8 cellular contexts compared by ENCODE assay signal in the genomic region with DNA sequence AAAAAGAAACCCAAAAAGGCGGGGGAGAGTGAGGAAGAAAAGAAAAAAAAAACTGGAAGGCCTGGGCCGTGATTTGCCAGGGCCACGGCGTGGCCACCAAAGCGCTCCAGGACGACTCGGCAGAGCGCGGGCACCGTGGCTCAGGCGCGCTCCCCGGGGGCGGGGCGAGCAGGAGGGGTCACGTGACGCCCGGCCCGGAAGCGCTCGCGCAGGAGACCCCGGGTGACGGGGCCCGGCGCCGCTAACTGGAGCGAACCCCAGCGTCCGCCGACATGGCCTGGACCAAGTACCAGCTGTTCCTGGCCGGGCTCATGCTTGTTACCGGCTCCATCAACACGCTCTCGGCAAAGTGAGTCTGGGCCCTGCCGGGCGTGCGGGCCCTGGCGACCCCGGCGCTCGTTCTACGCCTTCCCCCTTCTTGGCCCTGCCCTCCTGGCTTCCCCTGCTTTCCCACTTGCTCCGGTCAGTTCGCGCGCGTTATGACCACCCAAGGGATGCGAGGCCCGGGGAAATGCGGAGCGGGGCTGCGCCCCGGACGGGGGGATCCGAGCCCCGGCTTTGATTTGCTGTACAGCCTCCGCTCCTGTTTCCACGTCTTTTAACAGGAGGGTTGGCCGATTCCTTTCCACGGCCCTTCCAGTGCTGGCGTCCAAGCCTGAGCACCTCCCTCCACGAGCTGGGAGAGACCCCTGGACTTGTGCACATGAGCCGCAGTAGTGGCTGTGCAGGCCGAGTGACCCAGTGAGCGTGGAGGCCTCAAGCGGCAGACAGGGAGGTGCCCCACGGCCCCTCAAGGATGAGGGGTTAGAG. TPM values are rescaled to one million over a fixed set of nuclear protein-coding genes. Genes with fewer than 3 reads are reported as not detected.
A peak's percentile ranks its signal among the peaks of the same experiment; 100 is the strongest.
DNase-seq lines count a peak whose midpoint lies in the region; ATAC-seq and TF ChIP-seq lines count a peak whose summit lies in the region.

A gene with protein sequence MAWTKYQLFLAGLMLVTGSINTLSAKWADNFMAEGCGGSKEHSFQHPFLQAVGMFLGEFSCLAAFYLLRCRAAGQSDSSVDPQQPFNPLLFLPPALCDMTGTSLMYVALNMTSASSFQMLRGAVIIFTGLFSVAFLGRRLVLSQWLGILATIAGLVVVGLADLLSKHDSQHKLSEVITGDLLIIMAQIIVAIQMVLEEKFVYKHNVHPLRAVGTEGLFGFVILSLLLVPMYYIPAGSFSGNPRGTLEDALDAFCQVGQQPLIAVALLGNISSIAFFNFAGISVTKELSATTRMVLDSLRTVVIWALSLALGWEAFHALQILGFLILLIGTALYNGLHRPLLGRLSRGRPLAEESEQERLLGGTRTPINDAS (plus strand): TSS at position 207 of the 810 bp plus-strand sequence. CDS start 66 bp downstream, at position 273.

- no peaks in the 10 kb centered on the region for H3K27me3 Mint-ChIP-seq in T-helper 17 cell

- TF ChIP-seq CTCF in GM06990 (IDR thresholded peaks at IDR 0.05; ENCODE audit: insufficient read depth, low read length, poor library complexity, severe bottlenecking) = peak; percentile 4
- no peak for TF ChIP-seq CTCF in NB4 (IDR thresholded peaks at IDR 0.05; ENCODE audit: low read depth, low read length)
- no peak for TF ChIP-seq CTCF in psoas muscle (IDR thresholded peaks at IDR 0.05)

- ATAC-seq in T-helper 17 cell (peak; percentile 96), left ventricle myocardium superior (peak; percentile 95), psoas muscle (peak; percentile 95 to 98 (median 96))

- no peaks in the 10 kb centered on the region for H3K36me3 Mint-ChIP-seq in T-helper 17 cell (ENCODE audit: low read depth)

- H3K9me3 ChIP-seq in T-helper 17 cell (ENCODE audit: control insufficient read depth, low read length, poor library complexity, severe bottlenecking) = no peaks in the 10 kb centered on the region
- H3K9me3 ChIP-seq in psoas muscle = no peaks in the 10 kb centered on the region

- peaks cover 25% of the 10 kb centered on the region for H3K4me1 ChIP-seq in psoas muscle

- H3K4me3 ChIP-seq in GM06990 (replicated peaks; ENCODE audit: low read depth, low read length) (peak within 1 kb of the TSS; percentile 97), NB4 (ENCODE audit: low read depth, low read length) (peak within 1 kb of the TSS; percentile 84), psoas muscle (peak within 1 kb of the TSS; percentile 85)

- DNase-seq in GM06990 (ENCODE audit: extremely low read depth, insufficient read length) (peak; percentile 89), HCEC 1CT (peak; percentile 72), NB4 (ENCODE audit: low read depth) (peak; percentile 84), T-helper 17 cell (peak; percentile 77 to 86 (median 81)), left ventricle myocardium superior (peak; percentile 93), psoas muscle (peak; percentile 88 to 93), ureter (ENCODE audit: low spot score) (peak; percentile 84)

- intact Hi-C loops in left ventricle myocardium superior (cut with micrococcal nuclease) = no loop called here
- intact Hi-C loops in psoas muscle (cut with DNase I) = no loop called here

- H3K27ac ChIP-seq in angular gyrus (ENCODE audit: low read depth, low read length) (peak within 1 kb of the TSS; percentile 82), psoas muscle (peak within 1 kb of the TSS; percentile 88)

- 1% methylated on average over 53 to 68 of the region's 68 CpGs for WGBS in psoas muscle, 3 donors

- H3K27ac Mint-ChIP-seq in T-helper 17 cell = peak within 1 kb of the TSS; percentile 96

- peaks cover 4% of the 10 kb centered on the region for H3K36me3 ChIP-seq in GM06990 (ENCODE audit: control insufficient read depth, insufficient read depth, low read length)
- no peaks in the 10 kb centered on the region for H3K36me3 ChIP-seq in psoas muscle (ENCODE audit: insufficient read depth in 1 of 2, low read depth in 1 of 2)

- no peaks in the 10 kb centered on the region for H3K27me3 ChIP-seq in GM06990 (replicated peaks; ENCODE audit: control insufficient read depth, insufficient read depth, low read length)
- no peaks in the 10 kb centered on the region for H3K27me3 ChIP-seq in psoas muscle (ENCODE audit: insufficient read depth in 3 of 3, low read length in 2 of 3)

- peak; percentile 66 for TF ChIP-seq POLR2A in NB4 (IDR thresholded peaks at IDR 0.05; ENCODE audit: extremely low read depth, insufficient read length)

- peak within 1 kb of the TSS; percentile 94 for H3K4me3 Mint-ChIP-seq in T-helper 17 cell

- peaks cover 28% of the 10 kb centered on the region for H3K4me1 Mint-ChIP-seq in T-helper 17 cell

RNA-seq across cellular contexts. Expression of the gene that starts here (rescaled TPM):
- total RNA-seq in T-helper 17 cell (10 to 100 TPM; 14.9 to 16.0 TPM), left ventricle myocardium superior (19.9 TPM), psoas muscle (10 to 100 TPM; 15.0 to 32.5 (median 24.4) TPM), ureter (40.9 TPM)
- 10 to 100 TPM; 14.8 to 40.2 (median 25.1) TPM for polyA plus RNA-seq in psoas muscle

Comparison
In these comparisons a context has a peak if more than half of its experiments do, and no peak if none do; other contexts are left out.
1. Peak in every context shown above with its lines: DNase-seq, ATAC-seq, H3K4me3 ChIP-seq and H3K27ac ChIP-seq.